Comparison of ENCODE assay signal across 11 cellular contexts in genomic region chr17:27521281-27522027, GRCh38.
"Had no signal": no experiment of that assay in that cellular context is flagged by ENCODE, and none has a peak within 500 bp of the region (broad histone marks: within the 10 kb centered on the region; RNA-seq: fewer than 3 reads in every experiment).

No MANE protein-coding gene starts in this region.

- H3K4me3 ChIP-seq: esophagus muscularis mucosa, upper lobe of left lung had no signal

- H3K9me3 Mint-ChIP-seq: activated naive CD4-positive, alpha-beta T cell treated with anti-CD3 and anti-CD28 coated beads, Interleukin-2, amount 10 ng/mL, durations not matched to agents 7 days and 5 days; nephron progenitor cell; T-cell had no signal

- H3K9me3 ChIP-seq: esophagus muscularis mucosa, upper lobe of left lung had no signal

- H3K27ac Mint-ChIP-seq: nephron progenitor cell, T-cell had no signal

- DNase-seq: activated CD4-positive, alpha-beta T cell treated with anti-CD3 and anti-CD28 coated beads for 4 hours; activated naive CD4-positive, alpha-beta T cell treated with anti-CD3 and anti-CD28 coated beads, Interleukin-2, amount 10 ng/mL, durations not matched to agents 7 days and 5 days; amniotic stem cell; foreskin fibroblast; mammary epithelial cell; nephron progenitor cell; T-cell; T1000; upper lobe of left lung had no signal

- H3K36me3 Mint-ChIP-seq: T-cell had no signal

- H3K36me3 ChIP-seq: esophagus muscularis mucosa, upper lobe of left lung had no signal

- H3K27ac ChIP-seq: upper lobe of left lung had no signal

- H3K4me3 Mint-ChIP-seq: activated naive CD4-positive, alpha-beta T cell treated with anti-CD3 and anti-CD28 coated beads, Interleukin-2, amount 10 ng/mL, durations not matched to agents 7 days and 5 days; nephron progenitor cell; T-cell had no signal

- H3K27me3 Mint-ChIP-seq: activated naive CD4-positive, alpha-beta T cell treated with anti-CD3 and anti-CD28 coated beads, Interleukin-2, amount 10 ng/mL, durations not matched to agents 7 days and 5 days; T-cell had no signal

- ATAC-seq: left lobe of liver, T-cell had no signal

- H3K27me3 ChIP-seq: esophagus muscularis mucosa, upper lobe of left lung had no signal
